9 cellular contexts compared by ENCODE assay signal in genomic region chr14:65879218-65880009, GRCh38.
DNase-seq lines count a peak whose midpoint lies in the region; ATAC-seq, FAIRE-seq and TF ChIP-seq lines count a peak whose summit lies in the region.
"Had no signal": no experiment of that assay in that cellular context is flagged by ENCODE, and none has a peak within 500 bp of the region (broad histone marks: within the 10 kb centered on the region; RNA-seq: fewer than 3 reads in every experiment).

No MANE protein-coding gene starts in this region.

- DNase-seq in GM18507 (ENCODE audit: extremely low spot score, insufficient read length, low read depth) (no peak), HS-5 (ENCODE audit: low read depth) (peak; percentile 69), NCI-H128 (lab: John Stamatoyannopoulos, UW; ENCODE audit: unreplicated experiment) (no peak)
- DNase-seq in activated CD8-positive, alpha-beta T cell treated with anti-CD3 and anti-CD28 coated beads for 36 hours: peak; percentile 19
- DNase-seq in naive thymus-derived CD4-positive, alpha-beta T cell: no peak
- DNase-seq in effector CD4-positive, alpha-beta T cell: no peak
- no peak for DNase-seq in effector memory CD8-positive, alpha-beta T cell
- DNase-seq: NCI-H446 had no signal

- no peak overlapping the region for H3K4me3 Mint-ChIP-seq in activated CD8-positive, alpha-beta T cell treated with anti-CD3 and anti-CD28 coated beads for 36 hours
- peak overlapping the region in 1 of 10 donors; percentile 52 for H3K4me3 Mint-ChIP-seq in naive thymus-derived CD4-positive, alpha-beta T cell
- H3K4me3 Mint-ChIP-seq in effector memory CD8-positive, alpha-beta T cell: no peak overlapping the region
- H3K4me3 Mint-ChIP-seq: nephron had no signal

- CTCF ChIA-PET in activated CD8-positive, alpha-beta T cell treated with anti-CD3 and anti-CD28 coated beads for 36 hours (lab: Charles Lee): interaction anchor here (0.7 to 5.8 kb wide), 7 partner anchors 11 to 123 kb away, joined by 3 to 48 read pairs (median 3); no protein-coding TSS in a partner anchor
- CTCF ChIA-PET in naive thymus-derived CD4-positive, alpha-beta T cell (lab: Charles Lee): interaction anchor here (0.8 to 1.3 kb wide), 2 partner anchors 12 to 55 kb away, joined by 3 read pairs; no protein-coding TSS in a partner anchor

- no peak overlapping the region for H3K27ac ChIP-seq in naive thymus-derived CD4-positive, alpha-beta T cell (ENCODE audit: low read depth, low read length)

- peaks cover 18% of the 10 kb centered on the region for H3K4me1 Mint-ChIP-seq in activated CD8-positive, alpha-beta T cell treated with anti-CD3 and anti-CD28 coated beads for 36 hours (ENCODE audit: low read depth)
- H3K4me1 Mint-ChIP-seq in naive thymus-derived CD4-positive, alpha-beta T cell: peaks cover 5 to 35% (median 26%) of the 10 kb centered on the region in 7 donors
- peaks cover 13 to 16% of the 10 kb centered on the region in 2 donors for H3K4me1 Mint-ChIP-seq in effector memory CD8-positive, alpha-beta T cell (ENCODE audit: low read depth in 2 of 2)
- H3K4me1 Mint-ChIP-seq: nephron had no signal

- no peaks in the 10 kb centered on the region for H3K9me3 Mint-ChIP-seq in activated CD8-positive, alpha-beta T cell treated with anti-CD3 and anti-CD28 coated beads for 36 hours
- H3K9me3 Mint-ChIP-seq in naive thymus-derived CD4-positive, alpha-beta T cell: peaks cover 0 to 27% (median 4%) of the 10 kb centered on the region in 11 donors
- H3K9me3 Mint-ChIP-seq in effector memory CD8-positive, alpha-beta T cell: no peaks in the 10 kb centered on the region

- H3K9me3 ChIP-seq in naive thymus-derived CD4-positive, alpha-beta T cell (ENCODE audit: control insufficient read depth in 2 of 3, low read length in 3 of 3): no peaks in the 10 kb centered on the region

- H3K4me1 ChIP-seq in naive thymus-derived CD4-positive, alpha-beta T cell (ENCODE audit: control insufficient read depth in 2 of 2, insufficient read depth in 2 of 2, low read length in 2 of 2): peaks cover 0 to 27% of the 10 kb centered on the region in 2 donors

- peaks cover 2% of the 10 kb centered on the region for H3K36me3 Mint-ChIP-seq in activated CD8-positive, alpha-beta T cell treated with anti-CD3 and anti-CD28 coated beads for 36 hours (ENCODE audit: low read depth)
- H3K36me3 Mint-ChIP-seq in naive thymus-derived CD4-positive, alpha-beta T cell: peaks cover 0 to 45% (median 4%) of the 10 kb centered on the region in 5 donors
- no peaks in the 10 kb centered on the region for H3K36me3 Mint-ChIP-seq in effector memory CD8-positive, alpha-beta T cell (ENCODE audit: insufficient read depth)

- intact Hi-C loops in activated CD8-positive, alpha-beta T cell treated with anti-CD3 and anti-CD28 coated beads for 36 hours (cut with micrococcal nuclease): no loop called here
- intact Hi-C loops in naive thymus-derived CD4-positive, alpha-beta T cell (cut with micrococcal nuclease): loop anchor here (2.0 to 5.0 kb wide), 3 partner anchors 33 to 48 kb away; no protein-coding TSS in a partner anchor

- no peaks in the 10 kb centered on the region for H3K36me3 ChIP-seq in naive thymus-derived CD4-positive, alpha-beta T cell (ENCODE audit: control insufficient read depth in 2 of 3, insufficient read depth in 3 of 3, low read length in 3 of 3)

- POLR2A ChIA-PET in activated CD8-positive, alpha-beta T cell treated with anti-CD3 and anti-CD28 coated beads for 36 hours (lab: Charles Lee): interaction anchor here (1.5 kb wide), 1 partner anchor 70 kb away, joined by 5 read pairs; no protein-coding TSS in a partner anchor
- POLR2A ChIA-PET in naive thymus-derived CD4-positive, alpha-beta T cell (lab: Charles Lee): interaction anchor here (0.7 to 3.4 kb wide), 5 partner anchors 9 to 46 kb away, joined by 3 to 14 read pairs (median 4); no protein-coding TSS in a partner anchor

- peak; percentile 89 for ATAC-seq in activated CD8-positive, alpha-beta T cell treated with anti-CD3 and anti-CD28 coated beads for 36 hours
- ATAC-seq in naive thymus-derived CD4-positive, alpha-beta T cell: peak; percentile 26
- ATAC-seq in effector memory CD8-positive, alpha-beta T cell (replicated peaks): no peak

- FAIRE-seq in GM18507 (lab: Jason Lieb, UNC): peak; percentile 38

- no peaks in the 10 kb centered on the region for H3K27me3 Mint-ChIP-seq in activated CD8-positive, alpha-beta T cell treated with anti-CD3 and anti-CD28 coated beads for 36 hours
- H3K27me3 Mint-ChIP-seq in naive thymus-derived CD4-positive, alpha-beta T cell: peaks cover 0 to 4% (median 0%) of the 10 kb centered on the region in 5 donors
- H3K27me3 Mint-ChIP-seq in effector memory CD8-positive, alpha-beta T cell: no peaks in the 10 kb centered on the region

- no peaks in the 10 kb centered on the region for H3K27me3 ChIP-seq in naive thymus-derived CD4-positive, alpha-beta T cell (ENCODE audit: control insufficient read depth in 2 of 2, insufficient read depth in 2 of 2, low read length in 2 of 2)

- peak overlapping the region; percentile 65 for H3K27ac Mint-ChIP-seq in activated CD8-positive, alpha-beta T cell treated with anti-CD3 and anti-CD28 coated beads for 36 hours
- H3K27ac Mint-ChIP-seq in naive thymus-derived CD4-positive, alpha-beta T cell: peak overlapping the region in 7 of 9 donors; percentile 17 to 89 (median 37)
- H3K27ac Mint-ChIP-seq in effector memory CD8-positive, alpha-beta T cell: peak overlapping the region in 1 of 2 donors; percentile 31
- H3K27ac Mint-ChIP-seq: nephron had no signal

- TF ChIP-seq CTCF in activated CD8-positive, alpha-beta T cell treated with anti-CD3 and anti-CD28 coated beads for 36 hours (IDR thresholded peaks at IDR 0.05): no peak

- no peak overlapping the region for H3K4me3 ChIP-seq in naive thymus-derived CD4-positive, alpha-beta T cell (ENCODE audit: low read length)

Comparison
In these comparisons a context has a peak if more than half of its experiments do, and no peak if none do; other contexts are left out.
1. DNase-seq: peak in HS-5 (single experiment) and activated CD8-positive, alpha-beta T cell treated with anti-CD3 and anti-CD28 coated beads for 36 hours (single experiment); none in GM18507 (single experiment), naive thymus-derived CD4-positive, alpha-beta T cell (0 of 9), effector CD4-positive, alpha-beta T cell (single experiment), effector memory CD8-positive, alpha-beta T cell (0 of 3) and NCI-H128 (single experiment).